ENCODE assay signal across 2 cellular contexts in the genomic region with DNA sequence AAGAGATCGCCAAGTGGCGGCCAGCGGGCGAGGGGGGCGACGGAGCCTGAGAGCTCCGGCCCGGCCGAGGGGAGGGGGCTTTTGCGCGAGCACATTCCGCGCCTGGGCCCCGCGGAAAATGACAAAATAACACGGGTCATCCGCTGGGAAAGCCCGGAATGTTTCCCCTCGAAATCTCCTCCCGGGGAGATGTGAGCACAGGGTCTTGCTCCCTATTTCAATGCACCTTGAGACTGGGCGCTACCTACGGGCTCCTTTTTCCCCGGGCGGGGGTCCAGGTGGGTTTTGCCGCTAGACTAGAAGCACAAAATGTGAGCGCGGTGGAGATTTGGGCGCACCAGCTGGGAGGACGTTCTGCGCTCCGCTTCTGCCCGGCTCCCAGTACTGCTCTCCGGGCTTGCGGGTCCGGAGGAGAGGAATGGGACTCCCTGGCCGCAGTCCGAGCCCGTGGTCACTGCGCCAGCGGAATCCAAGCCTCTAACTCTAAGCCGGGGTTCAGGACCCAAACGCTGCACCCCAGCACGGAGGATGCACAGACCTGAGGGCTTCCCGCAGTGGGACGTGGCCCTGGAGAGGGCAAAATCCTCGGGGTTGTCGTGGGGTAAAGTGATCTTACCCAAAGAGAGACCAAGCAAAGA.
A peak's percentile ranks its signal among the peaks of the same experiment; 100 is the strongest.
TF ChIP-seq lines count a peak whose summit lies in the region.

No MANE protein-coding gene starts in this region.

TF ChIP-seq in H1, 55 proteins besides CTCF, POLR2A, EP300 and RAD21:
- TF ChIP-seq CBX5 (IDR thresholded peaks at IDR 0.05; ENCODE audit: low read depth, low read length) = no peak
- TF ChIP-seq SP1 (IDR thresholded peaks at IDR 0.05; ENCODE audit: low read depth, low read length) = no peak
- TF ChIP-seq CBX8 (IDR thresholded peaks at IDR 0.05; ENCODE audit: borderline replicate concordance, low read depth, low read length) = no peak
- no peak for TF ChIP-seq ZNF274 (IDR thresholded peaks at IDR 0.05; ENCODE audit: borderline replicate concordance, extremely low read depth, low read length)
- no peak for TF ChIP-seq TCF12 (IDR thresholded peaks at IDR 0.05; ENCODE audit: low read depth, low read length)
- no peak for TF ChIP-seq RFX5 (IDR thresholded peaks at IDR 0.05; ENCODE audit: borderline replicate concordance, low read depth, low read length)
- TF ChIP-seq RNF2 (IDR thresholded peaks at IDR 0.05; ENCODE audit: borderline replicate concordance, low read depth, low read length, missing control alignments, poor library complexity, severe bottlenecking) = peak; percentile 58
- TF ChIP-seq RXRA (IDR thresholded peaks at IDR 0.05; ENCODE audit: insufficient read depth, low read depth, low read length) = no peak
- TF ChIP-seq SUZ12 (IDR thresholded peaks at IDR 0.05; ENCODE audit: low read length) = peak; percentile 22; the same call in 1 of the 2 replicates
- no peak for TF ChIP-seq EZH2 (IDR thresholded peaks at IDR 0.05; ENCODE audit: low read depth, low read length, severe bottlenecking)
- TF ChIP-seq GABPA (IDR thresholded peaks at IDR 0.05; ENCODE audit: borderline replicate concordance, insufficient read depth, low read length) = no peak
- TF ChIP-seq TBP (IDR thresholded peaks at IDR 0.05; ENCODE audit: low read depth, low read length) = no peak
- TF ChIP-seq YY1 (IDR thresholded peaks at IDR 0.05; ENCODE audit: low read depth, low read length) = no peak
- TF ChIP-seq CHD2 (IDR thresholded peaks at IDR 0.05; ENCODE audit: low read length) = no peak
- TF ChIP-seq JUN (IDR thresholded peaks at IDR 0.05; ENCODE audit: low read depth, low read length) = no peak
- TF ChIP-seq, protein P1, sequence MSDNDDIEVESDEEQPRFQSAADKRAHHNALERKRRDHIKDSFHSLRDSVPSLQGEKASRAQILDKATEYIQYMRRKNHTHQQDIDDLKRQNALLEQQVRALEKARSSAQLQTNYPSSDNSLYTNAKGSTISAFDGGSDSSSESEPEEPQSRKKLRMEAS (IDR thresholded peaks at IDR 0.05) = 0 out of 2 replicates have a peak, but pooled peaks have one; percentile 2
- no peak for TF ChIP-seq KDM4A (IDR thresholded peaks at IDR 0.05; ENCODE audit: low read depth, low read length, severe bottlenecking)
- TF ChIP-seq NANOG (IDR thresholded peaks at IDR 0.05; ENCODE audit: insufficient read depth, low read depth, low read length, poor library complexity, severe bottlenecking) = no peak
- no peak for TF ChIP-seq NRF1 (IDR thresholded peaks at IDR 0.05; ENCODE audit: low read depth, low read length)
- TF ChIP-seq, protein P2, sequence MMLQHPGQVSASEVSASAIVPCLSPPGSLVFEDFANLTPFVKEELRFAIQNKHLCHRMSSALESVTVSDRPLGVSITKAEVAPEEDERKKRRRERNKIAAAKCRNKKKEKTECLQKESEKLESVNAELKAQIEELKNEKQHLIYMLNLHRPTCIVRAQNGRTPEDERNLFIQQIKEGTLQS (IDR thresholded peaks at IDR 0.05; ENCODE audit: insufficient read depth, low read depth, low read length) = no peak

TF ChIP-seq in neural cell, 6 proteins besides CTCF, POLR2A, EP300 and RAD21:
- TF ChIP-seq, protein P3, sequence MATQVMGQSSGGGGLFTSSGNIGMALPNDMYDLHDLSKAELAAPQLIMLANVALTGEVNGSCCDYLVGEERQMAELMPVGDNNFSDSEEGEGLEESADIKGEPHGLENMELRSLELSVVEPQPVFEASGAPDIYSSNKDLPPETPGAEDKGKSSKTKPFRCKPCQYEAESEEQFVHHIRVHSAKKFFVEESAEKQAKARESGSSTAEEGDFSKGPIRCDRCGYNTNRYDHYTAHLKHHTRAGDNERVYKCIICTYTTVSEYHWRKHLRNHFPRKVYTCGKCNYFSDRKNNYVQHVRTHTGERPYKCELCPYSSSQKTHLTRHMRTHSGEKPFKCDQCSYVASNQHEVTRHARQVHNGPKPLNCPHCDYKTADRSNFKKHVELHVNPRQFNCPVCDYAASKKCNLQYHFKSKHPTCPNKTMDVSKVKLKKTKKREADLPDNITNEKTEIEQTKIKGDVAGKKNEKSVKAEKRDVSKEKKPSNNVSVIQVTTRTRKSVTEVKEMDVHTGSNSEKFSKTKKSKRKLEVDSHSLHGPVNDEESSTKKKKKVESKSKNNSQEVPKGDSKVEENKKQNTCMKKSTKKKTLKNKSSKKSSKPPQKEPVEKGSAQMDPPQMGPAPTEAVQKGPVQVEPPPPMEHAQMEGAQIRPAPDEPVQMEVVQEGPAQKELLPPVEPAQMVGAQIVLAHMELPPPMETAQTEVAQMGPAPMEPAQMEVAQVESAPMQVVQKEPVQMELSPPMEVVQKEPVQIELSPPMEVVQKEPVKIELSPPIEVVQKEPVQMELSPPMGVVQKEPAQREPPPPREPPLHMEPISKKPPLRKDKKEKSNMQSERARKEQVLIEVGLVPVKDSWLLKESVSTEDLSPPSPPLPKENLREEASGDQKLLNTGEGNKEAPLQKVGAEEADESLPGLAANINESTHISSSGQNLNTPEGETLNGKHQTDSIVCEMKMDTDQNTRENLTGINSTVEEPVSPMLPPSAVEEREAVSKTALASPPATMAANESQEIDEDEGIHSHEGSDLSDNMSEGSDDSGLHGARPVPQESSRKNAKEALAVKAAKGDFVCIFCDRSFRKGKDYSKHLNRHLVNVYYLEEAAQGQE (IDR thresholded peaks at IDR 0.05; ENCODE audit: borderline replicate concordance) = no peak
- TF ChIP-seq MXI1 (conservative IDR thresholded peaks at IDR 0.05; ENCODE audit: poor library complexity, severe bottlenecking) = no peak
- no peak for TF ChIP-seq TAF1 (IDR thresholded peaks at IDR 0.05; ENCODE audit: low read depth)
- TF ChIP-seq SMC3 (conservative IDR thresholded peaks at IDR 0.05; ENCODE audit: poor library complexity) = no peak
- no peak for TF ChIP-seq EZH2 (IDR thresholded peaks at IDR 0.05; ENCODE audit: borderline replicate concordance, insufficient read depth, low read length, poor library complexity, severe bottlenecking)
- no peak for TF ChIP-seq POLR2AphosphoS5 (IDR thresholded peaks at IDR 0.05)
